In genomic region chr15:70109522-70109921, GRCh38 we compare ENCODE assay signal across 10 cellular contexts.
"Had no signal": no experiment of that assay in that cellular context is flagged by ENCODE, and none has a peak within 500 bp of the region (broad histone marks: within the 10 kb centered on the region; RNA-seq: fewer than 3 reads in every experiment).

No MANE protein-coding gene starts in this region.

- H3K4me3 ChIP-seq: GM23248, HAP-1 had no signal

- H3K9me3 Mint-ChIP-seq: IgD-negative memory B cell had no signal

- H3K36me3 ChIP-seq: HAP-1 had no signal

- H3K27ac ChIP-seq: GM23248, HL-60, KMS-11 had no signal

- H3K9me3 ChIP-seq: HAP-1 had no signal

- ATAC-seq: HCT116, HepG2 had no signal

- DNase-seq: GM23248, GOT3, H7, KBM-7 had no signal

- H3K36me3 Mint-ChIP-seq: IgD-negative memory B cell had no signal

- H3K4me3 Mint-ChIP-seq: IgD-negative memory B cell had no signal
